In the genomic region with DNA sequence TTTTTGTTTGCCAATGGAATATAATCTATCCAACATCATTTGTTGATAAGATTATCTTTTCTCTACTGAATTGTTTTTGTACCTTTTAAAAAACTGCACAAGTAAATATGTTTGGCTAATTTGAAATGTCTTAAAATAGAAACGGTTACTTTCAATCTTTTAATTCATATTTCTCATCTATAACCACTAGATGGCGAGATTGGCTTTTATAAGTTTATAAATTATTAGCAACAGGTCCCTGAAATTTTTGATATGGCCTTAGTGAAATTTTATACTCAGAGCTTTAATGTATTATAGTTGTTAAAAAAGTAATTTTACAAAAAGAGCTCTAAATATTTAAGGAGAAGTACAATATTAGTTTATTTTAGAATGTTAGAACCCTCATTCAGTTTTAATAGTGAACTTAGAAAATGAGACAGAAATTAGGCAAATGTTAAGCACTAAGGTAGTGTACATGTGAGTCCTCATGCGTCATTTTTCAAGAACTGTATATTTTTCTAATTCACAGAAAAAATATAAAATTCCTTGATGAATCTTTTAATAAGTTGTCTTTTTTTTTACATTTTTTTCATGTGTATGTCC, we compare ENCODE assay signal across 8 cellular contexts.
DNase-seq lines count a peak whose midpoint lies in the region; ATAC-seq, FAIRE-seq and TF ChIP-seq lines count a peak whose summit lies in the region.

No MANE protein-coding gene starts in this region.

- H3K27ac ChIP-seq in A549, result no peak overlapping the region
- H3K27ac ChIP-seq in small intestine (ENCODE audit: low read depth in 1 of 2, low read length in 1 of 2), result no peak overlapping the region

- no peaks in the 10 kb centered on the region for H3K27me3 ChIP-seq in small intestine (ENCODE audit: control insufficient read depth in 2 of 2, insufficient read depth in 2 of 2, low read length in 2 of 2)

- no peak for TF ChIP-seq EP300 in A549 (IDR thresholded peaks at IDR 0.05)

- FAIRE-seq in A549 (lab: Jason Lieb, UNC) (no peak), small intestine (lab: Jason Lieb, UNC) (peak; percentile 97)

- POLR2A ChIA-PET in A549 (lab: Yijun Ruan, JAX), result no interaction called here

- H3K4me2 ChIP-seq in A549, result no peak overlapping the region; the same call in 2 of the 3 replicates

- ATAC-seq in A549 (no peak), HG02885 (IDR thresholded peaks at IDR 0.05; ENCODE audit: poor library complexity, unreplicated experiment) (peak; percentile 49), mucosa of descending colon (no peak)

- CTCF ChIA-PET in A549 (lab: Yijun Ruan, JAX), result interaction anchor here (0.7 to 6.1 kb wide), 11 partner anchors 10 to 1740 kb away, joined by 3 to 85 read pairs (median 4); no protein-coding TSS in a partner anchor

- DNase-seq in A549 (ENCODE audit: low read depth in 1 of 2, low spot score in 1 of 2) (peak in 1 of 2 experiments; percentile 33), OCI-M1 (lab: John Stamatoyannopoulos, UW) (peak; percentile 60), epidermal melanocyte (ENCODE audit: insufficient read length, low spot score) (peak; percentile 17), small intestine (peak; percentile 29), mucosa of descending colon (no peak), T1000 (lab: John Stamatoyannopoulos, UW) (no peak)
- no peak for DNase-seq in stimulated activated CD4-positive, alpha-beta T cell treated with anti-CD3 and anti-CD28 coated beads, Interleukin-2, amount 100 ng/mL, for 24 hours

- TF ChIP-seq POLR2A in A549 (IDR thresholded peaks at IDR 0.05; ENCODE audit: low read length), result no peak

- 10% methylated on average over 3 of the region's 3 CpGs for WGBS in A549 (ENCODE audit: missing lambda C conversion rate)
- WGBS in small intestine, 3 donors, result 29 to 32% (median 31%) methylated on average over 3 of the region's 3 CpGs

- no peaks in the 10 kb centered on the region for H3K9me3 ChIP-seq in A549
- no peaks in the 10 kb centered on the region for H3K9me3 ChIP-seq in small intestine (ENCODE audit: control insufficient read depth, low read depth)
- no peaks in the 10 kb centered on the region for H3K9me3 ChIP-seq in mucosa of descending colon

- TF ChIP-seq RAD21 in A549 (conservative IDR thresholded peaks at IDR 0.05 in 1 of 2, IDR thresholded peaks at IDR 0.05 in 1 of 2), result peak; percentile 56 to 76

- H3K4me1 ChIP-seq in A549 (no peaks in the 10 kb centered on the region), small intestine (ENCODE audit: control insufficient read depth in 2 of 2, insufficient read depth in 1 of 2, low read depth in 1 of 2, low read length in 1 of 2) (no peaks in the 10 kb centered on the region), mucosa of descending colon (ENCODE audit: low read depth) (no peaks in the 10 kb centered on the region)

- no peaks in the 10 kb centered on the region for H3K36me3 ChIP-seq in small intestine (ENCODE audit: control insufficient read depth in 2 of 2, insufficient read depth in 2 of 2, low read length in 2 of 2)
- H3K36me3 ChIP-seq in mucosa of descending colon (ENCODE audit: low read depth), result no peaks in the 10 kb centered on the region

- intact Hi-C loops in mucosa of descending colon (cut with DNase I, micrococcal nuclease), result loop anchor here in 1 of 2 donors (10.0 kb wide), 2 partner anchors 1405 to 1735 kb away; no protein-coding TSS in a partner anchor

- H3K4me3 ChIP-seq in A549, result no peak overlapping the region
- H3K4me3 ChIP-seq in small intestine (ENCODE audit: low read depth in 1 of 2, low read length in 2 of 2), result no peak overlapping the region
- H3K4me3 ChIP-seq in mucosa of descending colon, result no peak overlapping the region

- TF ChIP-seq CTCF in A549 (IDR thresholded peaks at IDR 0.05), result peak; percentile 53
- TF ChIP-seq CTCF in mucosa of descending colon (IDR thresholded peaks at IDR 0.05), result no peak

TF ChIP-seq in A549, 52 proteins besides CTCF, POLR2A, EP300 and RAD21:
- peak; percentile 64 for TF ChIP-seq SMC3 (IDR thresholded peaks at IDR 0.05)
- TF ChIP-seq, protein P1, sequence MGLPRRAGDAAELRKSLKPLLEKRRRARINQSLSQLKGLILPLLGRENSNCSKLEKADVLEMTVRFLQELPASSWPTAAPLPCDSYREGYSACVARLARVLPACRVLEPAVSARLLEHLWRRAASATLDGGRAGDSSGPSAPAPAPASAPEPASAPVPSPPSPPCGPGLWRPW (IDR thresholded peaks at IDR 0.05), result no peak

Comparison
In these comparisons a context has a peak if more than half of its experiments do, and no peak if none do; other contexts are left out.
1. DNase-seq: peak in OCI-M1 (single experiment), epidermal melanocyte (single experiment) and small intestine (single experiment); none in stimulated activated CD4-positive, alpha-beta T cell treated with anti-CD3 and anti-CD28 coated beads, Interleukin-2, amount 100 ng/mL, for 24 hours (0 of 2), mucosa of descending colon (0 of 3) and T1000 (single experiment).